In genomic region chr1:12386130-12386529, GRCh38 we compare ENCODE assay signal across 14 cellular contexts.
DNase-seq lines count a peak whose midpoint lies in the region; ATAC-seq, FAIRE-seq and TF ChIP-seq lines count a peak whose summit lies in the region.
"Had no signal": no experiment of that assay in that cellular context is flagged by ENCODE, and none has a peak within 500 bp of the region (broad histone marks: within the 10 kb centered on the region; RNA-seq: fewer than 3 reads in every experiment).

No MANE protein-coding gene starts in this region.

- H2BK120ac ChIP-seq in trophoblast cell (ENCODE audit: insufficient read depth, low read length, poor library complexity), result no peak overlapping the region

- no peak overlapping the region for H2AFZ ChIP-seq in trophoblast cell (ENCODE audit: insufficient read depth, low read length, poor library complexity)

- H3K4me2 ChIP-seq in trophoblast cell (ENCODE audit: low read length), result no peak overlapping the region

- no peak overlapping the region for H4K91ac ChIP-seq in trophoblast cell (ENCODE audit: low read depth, low read length)

- WGBS in trophoblast cell (ENCODE audit: extremely low coverage, insufficient coverage, insufficient read length), result no CpG with 5 or more reads among the region's 1 CpG

- H4K8ac ChIP-seq in trophoblast cell (ENCODE audit: low read depth, low read length), result no peak overlapping the region

- no peak overlapping the region for H3K23ac ChIP-seq in trophoblast cell (ENCODE audit: low read length)

- H3K18ac ChIP-seq in trophoblast cell (ENCODE audit: low read length), result no peak overlapping the region

- no peak for TF ChIP-seq RAD21 in Ishikawa (IDR thresholded peaks at IDR 0.05; ENCODE audit: low read depth)

- H2AK5ac ChIP-seq in trophoblast cell (ENCODE audit: low read length), result no peak overlapping the region

- TF ChIP-seq EP300 in Ishikawa (IDR thresholded peaks at IDR 0.05; ENCODE audit: borderline replicate concordance), result peak; percentile 72; the same call in 1 of the 2 replicates

- H4K12ac ChIP-seq in trophoblast cell (ENCODE audit: low read depth, low read length), result no peak overlapping the region

- H3K27me3 ChIP-seq in bronchial epithelial cell (ENCODE audit: control insufficient read depth, insufficient read depth, low read length) (no peaks in the 10 kb centered on the region), trophoblast cell (ENCODE audit: insufficient read depth, low read length) (no peaks in the 10 kb centered on the region)
- H3K27me3 ChIP-seq: Peyer's patch had no signal

- no peak overlapping the region for H3K27ac ChIP-seq in trophoblast cell (ENCODE audit: low read depth, low read length)
- H3K27ac ChIP-seq: thoracic aorta had no signal

- no peak overlapping the region for H2BK12ac ChIP-seq in trophoblast cell (ENCODE audit: low read length)

- no peak for ATAC-seq in GM18520 (IDR thresholded peaks at IDR 0.05; ENCODE audit: unreplicated experiment)
- ATAC-seq: left ventricle myocardium superior had no signal

- H3K79me2 ChIP-seq in trophoblast cell (ENCODE audit: control insufficient read depth, insufficient read depth, low read length, poor library complexity), result no peaks in the 10 kb centered on the region

- no peak for TF ChIP-seq CTCF in bronchial epithelial cell (IDR thresholded peaks at IDR 0.05; ENCODE audit: insufficient read depth, low read length, severe bottlenecking)

- H3K4me3 ChIP-seq in bronchial epithelial cell (ENCODE audit: low read depth, low read length) (no peak overlapping the region), trophoblast cell (ENCODE audit: low read depth, low read length) (no peak overlapping the region)
- H3K4me3 ChIP-seq: Peyer's patch, thoracic aorta had no signal

- no peak overlapping the region for H3K14ac ChIP-seq in trophoblast cell (ENCODE audit: low read length)

- no peak overlapping the region for H3K4ac ChIP-seq in trophoblast cell (ENCODE audit: low read depth, low read length)

- peak; percentile 18 for DNase-seq in activated CD4-positive, CD25-positive, alpha-beta regulatory T cell treated with anti-CD3 and anti-CD28 coated beads, Interleukin-2, amount 50 U/mL, for 16 hours (ENCODE audit: low read depth, low spot score)
- DNase-seq in bronchial epithelial cell (ENCODE audit: low read depth) (peak; percentile 94), trophoblast cell (peak; percentile 13 to 61), NCI-H1092 (lab: John Stamatoyannopoulos, UW) (no peak), GM19240 (ENCODE audit: insufficient read length, low spot score) (no peak)
- DNase-seq: DMS 273 treated with DMSO at 0.1 percent for 48 hours; foreskin fibroblast; left ventricle myocardium superior; NCI-H2029; Peyer's patch; stimulated activated CD4-positive, alpha-beta T cell treated with anti-CD3 and anti-CD28 coated beads, Interleukin-2, amount 100 ng/mL, for 48 hours had no signal

- H3K9ac ChIP-seq in trophoblast cell (ENCODE audit: low read length), result no peak overlapping the region

- no peaks in the 10 kb centered on the region for H3K9me3 ChIP-seq in trophoblast cell (ENCODE audit: insufficient read depth, low read depth, low read length)

- FAIRE-seq in bronchial epithelial cell (lab: Jason Lieb, UNC), result no peak

- H3K4me1 ChIP-seq in trophoblast cell (ENCODE audit: control insufficient read depth in 1 of 2, insufficient read depth in 2 of 2, low read length in 2 of 2), result peaks cover 0 to 2% of the 10 kb centered on the region in 2 experiments

- no peaks in the 10 kb centered on the region for H3K79me1 ChIP-seq in trophoblast cell (ENCODE audit: low read length)

- no peak overlapping the region for H2BK5ac ChIP-seq in trophoblast cell (ENCODE audit: low read depth, low read length, poor library complexity)

- H3K36me3 ChIP-seq in bronchial epithelial cell (ENCODE audit: control insufficient read depth, insufficient read depth, low read length), result peaks cover 6% of the 10 kb centered on the region
- H3K36me3 ChIP-seq in trophoblast cell (ENCODE audit: control insufficient read depth in 1 of 2, insufficient read depth in 2 of 2, low read length in 2 of 2), result peaks cover 6 to 24% of the 10 kb centered on the region in 2 experiments

TF ChIP-seq in Ishikawa, 13 proteins besides CTCF, POLR2A, EP300 and RAD21:
- TF ChIP-seq TAF1 (IDR thresholded peaks at IDR 0.05; ENCODE audit: low read depth) (no peak), REST (IDR thresholded peaks at IDR 0.05; ENCODE audit: low read depth) (no peak), YY1 (IDR thresholded peaks at IDR 0.05; ENCODE audit: low read depth) (no peak), CEBPB (IDR thresholded peaks at IDR 0.05) (no peak), ZBTB7A (IDR thresholded peaks at IDR 0.05; ENCODE audit: low read depth) (no peak), EGR1 (IDR thresholded peaks at IDR 0.05) (no peak), USF1 (IDR thresholded peaks at IDR 0.05) (peak; percentile 77), TCF12 (IDR thresholded peaks at IDR 0.05; ENCODE audit: low read depth) (peak; percentile 82), TEAD4 (IDR thresholded peaks at IDR 0.05) (peak; percentile 84), NFIC (IDR thresholded peaks at IDR 0.05) (peak; percentile 46; the same call in 1 of the 2 replicates), MAX (IDR thresholded peaks at IDR 0.05) (peak; percentile 67), FOXM1 (IDR thresholded peaks at IDR 0.05; ENCODE audit: borderline replicate concordance, low read depth) (peak; percentile 51; the same call in 1 of the 2 replicates), CREB1 (IDR thresholded peaks at IDR 0.05; ENCODE audit: low read depth) (no peak)

Comparison
In these comparisons a context has a peak if more than half of its experiments do, and no peak if none do; other contexts are left out.
1. DNase-seq: peak in activated CD4-positive, CD25-positive, alpha-beta regulatory T cell treated with anti-CD3 and anti-CD28 coated beads, Interleukin-2, amount 50 U/mL, for 16 hours (single experiment), bronchial epithelial cell (single experiment) and trophoblast cell (2 of 2); none in NCI-H1092 (single experiment) and GM19240 (single experiment).